ENCODE assay signal across 8 cellular contexts in the genomic region with DNA sequence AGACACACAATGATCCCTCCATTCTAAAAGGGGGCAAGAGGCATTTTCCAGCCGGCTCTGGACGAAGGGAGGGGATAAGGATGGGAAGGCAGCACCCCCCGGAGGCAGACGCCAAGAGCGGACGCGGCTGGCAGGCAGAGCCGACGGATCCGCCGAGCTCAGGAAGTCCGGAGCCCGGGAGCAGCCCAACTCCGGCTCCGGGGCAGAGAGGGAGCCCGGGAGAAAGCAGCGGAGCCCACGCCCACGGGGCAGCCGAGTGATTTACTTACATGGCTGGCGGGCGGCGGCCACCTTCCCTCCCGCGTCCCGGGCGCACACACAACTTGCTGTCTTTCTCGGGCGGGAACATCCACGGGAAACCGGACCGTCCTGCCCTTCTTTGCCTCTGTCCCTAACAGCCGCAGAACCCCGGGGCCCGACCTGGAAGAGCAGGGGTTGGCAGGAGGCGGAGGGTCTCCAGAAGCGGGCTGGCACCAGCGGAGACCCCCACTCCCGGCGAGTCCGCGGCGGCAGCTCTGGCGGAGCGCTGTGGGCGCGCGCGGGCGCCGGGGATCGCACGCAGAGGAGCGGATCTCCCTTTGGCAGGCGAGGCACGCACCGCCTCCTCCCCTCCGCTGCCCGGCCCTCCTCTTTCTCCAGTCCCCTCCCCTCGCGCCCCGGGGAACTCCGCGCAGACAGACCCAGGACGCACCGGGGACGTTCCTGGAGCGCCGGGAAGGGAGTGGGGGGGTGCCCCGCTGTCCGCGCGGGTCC. TPM values are rescaled to one million over a fixed set of nuclear protein-coding genes. Genes with fewer than 3 reads are reported as not detected.
DNase-seq lines count a peak whose midpoint lies in the region; ATAC-seq, FAIRE-seq and TF ChIP-seq lines count a peak whose summit lies in the region.

A gene (minus strand): TSS at position 580 of the 753 bp plus-strand sequence.

- H3K4me1 ChIP-seq in endothelial cell of umbilical vein (ENCODE audit: control insufficient read depth, extremely low read depth, insufficient read depth, low read length), result peaks cover 20% of the 10 kb centered on the region

- peak within 1 kb of the TSS; percentile 88 for H3K4me2 ChIP-seq in endothelial cell of umbilical vein (ENCODE audit: insufficient read depth, low read length)

- H3K4me3 ChIP-seq in endothelial cell of umbilical vein (replicated peaks in 1 of 3; ENCODE audit: insufficient read depth in 1 of 3, low read depth in 1 of 3, low read length in 3 of 3), result peak within 1 kb of the TSS; percentile 63 to 70 (median 69)

- H3K4me1 Mint-ChIP-seq in activated CD8-positive, alpha-beta memory T cell treated with anti-CD3 and anti-CD28 coated beads, Interleukin-2, amount 10 ng/mL, durations not matched to agents 7 days and 5 days, result peaks cover 11% of the 10 kb centered on the region

- BruUV-seq in endothelial cell of umbilical vein (replicated peaks; lab: Mats Ljungman, UMichigan), result TSS peak; percentile 11

- CTCF ChIA-PET in activated CD8-positive, alpha-beta memory T cell treated with anti-CD3 and anti-CD28 coated beads, Interleukin-2, amount 10 ng/mL, durations not matched to agents 7 days and 5 days (lab: Charles Lee), result interaction anchor here (1.7 to 2.8 kb wide), 3 partner anchors 9 to 14 kb away, joined by 6 to 14 read pairs (median 8); no protein-coding TSS in a partner anchor
- CTCF ChIA-PET in endothelial cell of umbilical vein (lab: Charles Lee), result interaction anchor here (0.9 to 4.9 kb wide), 13 partner anchors 9 to 552 kb away, joined by 3 to 44 read pairs (median 5); no protein-coding TSS in a partner anchor

- H3K79me2 ChIP-seq in endothelial cell of umbilical vein (ENCODE audit: control insufficient read depth, insufficient read depth, low read length), result peaks cover 3% of the 10 kb centered on the region

- peak within 1 kb of the TSS; percentile 74 for H3K9ac ChIP-seq in endothelial cell of umbilical vein (replicated peaks; ENCODE audit: extremely low read depth, insufficient read depth, low read length)

- H4K20me1 ChIP-seq in endothelial cell of umbilical vein (replicated peaks; ENCODE audit: control insufficient read depth, extremely low read depth, insufficient read depth, low read length), result no peaks in the 10 kb centered on the region

- no peaks in the 10 kb centered on the region for H3K36me3 Mint-ChIP-seq in activated CD8-positive, alpha-beta memory T cell treated with anti-CD3 and anti-CD28 coated beads, Interleukin-2, amount 10 ng/mL, durations not matched to agents 7 days and 5 days

- ATAC-seq in GM19035 (IDR thresholded peaks at IDR 0.05; ENCODE audit: unreplicated experiment), result peak; percentile 94
- ATAC-seq in HG03196 (IDR thresholded peaks at IDR 0.05; ENCODE audit: unreplicated experiment), result peak; percentile 84
- ATAC-seq in activated CD8-positive, alpha-beta memory T cell treated with anti-CD3 and anti-CD28 coated beads, Interleukin-2, amount 10 ng/mL, durations not matched to agents 7 days and 5 days, result peak; percentile 96

- peak; percentile 38 for TF ChIP-seq POLR2A in endothelial cell of umbilical vein (IDR thresholded peaks at IDR 0.05; ENCODE audit: low read depth, low read length)

- peak within 1 kb of the TSS; percentile 67 for H3K4me3 Mint-ChIP-seq in activated CD8-positive, alpha-beta memory T cell treated with anti-CD3 and anti-CD28 coated beads, Interleukin-2, amount 10 ng/mL, durations not matched to agents 7 days and 5 days

- no peaks in the 10 kb centered on the region for H3K36me3 ChIP-seq in endothelial cell of umbilical vein (ENCODE audit: control insufficient read depth in 2 of 2, extremely low read depth in 1 of 2, insufficient read depth in 2 of 2, low read length in 2 of 2)

- H2AFZ ChIP-seq in endothelial cell of umbilical vein (ENCODE audit: low read depth, low read length), result peak within 1 kb of the TSS; percentile 92

- H3K9me3 Mint-ChIP-seq in activated CD8-positive, alpha-beta memory T cell treated with anti-CD3 and anti-CD28 coated beads, Interleukin-2, amount 10 ng/mL, durations not matched to agents 7 days and 5 days (ENCODE audit: low read depth), result no peaks in the 10 kb centered on the region

- H3K9me3 ChIP-seq in endothelial cell of umbilical vein (replicated peaks; ENCODE audit: control insufficient read depth, insufficient read depth, low read length), result no peaks in the 10 kb centered on the region

- H3K27ac ChIP-seq in endothelial cell of umbilical vein (ENCODE audit: insufficient read depth, low read depth, low read length), result peak within 1 kb of the TSS; percentile 56

- intact Hi-C loops in endothelial cell of umbilical vein (cut with micrococcal nuclease), result loop anchor here (1.0 to 5.0 kb wide), 5 partner anchors 38 to 565 kb away; a partner anchor contains a TSS

- dilution Hi-C loops in endothelial cell of umbilical vein (cut with MboI; ENCODE audit: extremely low pct_ligation_motif_present, low sequenced_read_pairs), result no loop called here

- peak; percentile 93 for DNase-seq in AG08396 (ENCODE audit: low spot score)
- DNase-seq in NCI-H774 (lab: John Stamatoyannopoulos, UW), result peak; percentile 26
- peak; percentile 69 for DNase-seq in activated CD8-positive, alpha-beta memory T cell treated with anti-CD3 and anti-CD28 coated beads, Interleukin-2, amount 10 ng/mL, durations not matched to agents 7 days and 5 days
- peak; percentile 81 for DNase-seq in endothelial cell of umbilical vein (ENCODE audit: low read depth, low spot score)
- peak; percentile 93 for DNase-seq in mesenteric fat pad (ENCODE audit: low spot score)
- peak; percentile 48 to 57 for DNase-seq in stimulated activated CD8-positive, alpha-beta memory T cell treated with anti-CD3 and anti-CD28 coated beads, Interleukin-15, amount 100 ng/mL, for 48 hours (ENCODE audit: low read depth in 2 of 2)

- H3K27ac Mint-ChIP-seq in activated CD8-positive, alpha-beta memory T cell treated with anti-CD3 and anti-CD28 coated beads, Interleukin-2, amount 10 ng/mL, durations not matched to agents 7 days and 5 days, result no peak within 1 kb of the TSS

- H3K9me1 ChIP-seq in endothelial cell of umbilical vein (replicated peaks; ENCODE audit: control insufficient read depth, extremely low read depth, insufficient read depth, low read length), result no peaks in the 10 kb centered on the region

- POLR2A ChIA-PET in endothelial cell of umbilical vein (lab: Charles Lee), result interaction anchor here (0.9 to 2.0 kb wide), 2 partner anchors 13 to 188 kb away, joined by 4 read pairs; no protein-coding TSS in a partner anchor

- H3K27me3 Mint-ChIP-seq in activated CD8-positive, alpha-beta memory T cell treated with anti-CD3 and anti-CD28 coated beads, Interleukin-2, amount 10 ng/mL, durations not matched to agents 7 days and 5 days, result peaks cover 58% of the 10 kb centered on the region

- H3K27me3 ChIP-seq in endothelial cell of umbilical vein (ENCODE audit: control insufficient read depth in 2 of 2, insufficient read depth in 2 of 2, low read length in 2 of 2), result no peaks in the 10 kb centered on the region

- FAIRE-seq in endothelial cell of umbilical vein (lab: Jason Lieb, UNC), result peak; percentile 73

- TF ChIP-seq CTCF in endothelial cell of umbilical vein (IDR thresholded peaks at IDR 0.05; ENCODE audit: extremely low read depth in 1 of 2, insufficient read depth in 1 of 2, low read depth in 1 of 2, low read length in 2 of 2), result peak; percentile 53 to 56

TF ChIP-seq in endothelial cell of umbilical vein, 7 proteins besides CTCF, POLR2A, EP300 and RAD21:
- TF ChIP-seq GATA2 (IDR thresholded peaks at IDR 0.05; ENCODE audit: insufficient read depth, insufficient read length, low read depth, low read length) (no peak), FOS (IDR thresholded peaks at IDR 0.05; ENCODE audit: borderline replicate concordance, insufficient read depth, low read length) (peak; percentile 5)
TF ChIP-seq in endothelial cell of umbilical vein: peak in this region for 1.

RNA-seq across cellular contexts. Expression of the gene that starts here (rescaled TPM):
- 1 to 10 TPM in 1 of 2 experiments, not detected in 1; 2.6 TPM for total RNA-seq in activated CD8-positive, alpha-beta memory T cell treated with anti-CD3 and anti-CD28 coated beads, Interleukin-2, amount 10 ng/mL, durations not matched to agents 7 days and 5 days
- 16.6 and 17.5 TPM in 2 replicates for total RNA-seq in endothelial cell of umbilical vein
- 13.1 and 19.4 TPM in 2 replicates for polyA plus RNA-seq in endothelial cell of umbilical vein
- polyA plus RNA-seq in endothelial cell of umbilical vein (2011; cell fraction: cytosol; rRNA removed), result 23.1 and 23.9 TPM in 2 replicates
- polyA plus RNA-seq in endothelial cell of umbilical vein (2011; cell fraction: nucleus; rRNA removed), result 8.0 and 10.7 TPM in 2 replicates
- polyA plus RNA-seq in endothelial cell of umbilical vein (2012), result 23.5 and 26.3 TPM in 2 replicates
- polyA minus RNA-seq in endothelial cell of umbilical vein, result 29.6 and 35.1 TPM in 2 replicates
- not detected for polyA minus RNA-seq in endothelial cell of umbilical vein (2011; cell fraction: cytosol; rRNA and poly(A)+ RNA removed)
- polyA minus RNA-seq in endothelial cell of umbilical vein (2011; cell fraction: nucleus; rRNA and poly(A)+ RNA removed), result 30.8 and 31.8 TPM in 2 replicates
- total RNA-seq in mesenteric fat pad, result 112 TPM

Comparison
In these comparisons a context has a peak if more than half of its experiments do, and no peak if none do; other contexts are left out.
1. Peak in every context shown above with its lines: DNase-seq, ATAC-seq, H3K4me3 ChIP-seq and H3K27ac ChIP-seq.
2. DNase-seq: peak in every context shown above with its lines; median percentile 93 in AG08396; 93 in mesenteric fat pad; 81 in endothelial cell of umbilical vein; 69 in activated CD8-positive, alpha-beta memory T cell treated with anti-CD3 and anti-CD28 coated beads, Interleukin-2, amount 10 ng/mL, durations not matched to agents 7 days and 5 days; 52 in stimulated activated CD8-positive, alpha-beta memory T cell treated with anti-CD3 and anti-CD28 coated beads, Interleukin-15, amount 100 ng/mL, for 48 hours; 26 in NCI-H774.